12 cellular contexts compared by ENCODE assay signal in genomic region chr7:157654350-157654749, GRCh38.
DNase-seq lines count a peak whose midpoint lies in the region; ATAC-seq and TF ChIP-seq lines count a peak whose summit lies in the region.
"Had no signal": no experiment of that assay in that cellular context is flagged by ENCODE, and none has a peak within 500 bp of the region (broad histone marks: within the 10 kb centered on the region; RNA-seq: fewer than 3 reads in every experiment).

No MANE protein-coding gene starts in this region.

- peaks cover 0 to 4% (median 2%) of the 10 kb centered on the region in 7 donors for H3K9me3 Mint-ChIP-seq in CD14-positive monocyte
- H3K9me3 Mint-ChIP-seq in MCF 10A (ENCODE audit: unreplicated experiment) = no peaks in the 10 kb centered on the region
- H3K9me3 Mint-ChIP-seq: CD8-positive, alpha-beta memory T cell had no signal

- ATAC-seq in left lobe of liver = no peak
- ATAC-seq: HCT116, HepG2 had no signal

- POLR2A ChIA-PET in MCF 10A (lab: Yijun Ruan, JAX) = no interaction called here

- H3K36me3 Mint-ChIP-seq in CD14-positive monocyte = no peaks in the 10 kb centered on the region
- H3K36me3 Mint-ChIP-seq in MCF 10A (ENCODE audit: insufficient read depth, unreplicated experiment) = peaks cover 5% of the 10 kb centered on the region
- H3K36me3 Mint-ChIP-seq: CD8-positive, alpha-beta memory T cell had no signal

- TF ChIP-seq POLR2A in spleen (IDR thresholded peaks at IDR 0.05) = no peak

- H3K27me3 ChIP-seq in BLaER1 = no peaks in the 10 kb centered on the region
- peaks cover 0 to 15% (median 0%) of the 10 kb centered on the region in 7 donors for H3K27me3 ChIP-seq in spleen (replicated peaks in 1 of 7)

- BruUV-seq in MCF 10A (replicated peaks; lab: Mats Ljungman, UMichigan) = no TSS peak

- H3K4me1 ChIP-seq in BLaER1 = peaks cover 69% of the 10 kb centered on the region
- peaks cover 0 to 3% (median 0%) of the 10 kb centered on the region in 6 donors for H3K4me1 ChIP-seq in spleen
- H3K4me1 ChIP-seq: Caco-2 had no signal

- H3K4me3 ChIP-seq in BLaER1 (no peak overlapping the region), spleen (no peak overlapping the region)

- intact Hi-C loops in CD14-positive monocyte (cut with micrococcal nuclease) (no loop called here), spleen (cut with DNase I; ENCODE audit: low total_unique reads) (no loop called here), MCF 10A (cut with micrococcal nuclease) (no loop called here)

- H3K36me3 ChIP-seq in BLaER1 (no peaks in the 10 kb centered on the region), spleen (no peaks in the 10 kb centered on the region)

- WGBS in spleen, 5 donors = 84 to 89% (median 88%) methylated on average over 13 to 14 of the region's 14 CpGs

- H3K27ac ChIP-seq in BLaER1 (peak overlapping the region; percentile 3; the same call in 1 of the 2 replicates), spleen (no peak overlapping the region)

- H3K4me2 ChIP-seq in BLaER1 = peak overlapping the region; percentile 61

- no peak overlapping the region for H3K4me3 Mint-ChIP-seq in CD14-positive monocyte
- no peak overlapping the region for H3K4me3 Mint-ChIP-seq in MCF 10A (ENCODE audit: unreplicated experiment)
- H3K4me3 Mint-ChIP-seq: B cell; CD8-positive, alpha-beta memory T cell had no signal

- no peaks in the 10 kb centered on the region for H3K4me1 Mint-ChIP-seq in CD14-positive monocyte
- H3K4me1 Mint-ChIP-seq in MCF 10A (ENCODE audit: insufficient read depth, unreplicated experiment) = no peaks in the 10 kb centered on the region

- H4K20me1 ChIP-seq in BLaER1 = no peaks in the 10 kb centered on the region

- H3K9ac ChIP-seq in BLaER1 = no peak overlapping the region

- no peak overlapping the region for H3K27ac Mint-ChIP-seq in CD14-positive monocyte
- no peak overlapping the region for H3K27ac Mint-ChIP-seq in MCF 10A (ENCODE audit: low read depth, unreplicated experiment)
- H3K27ac Mint-ChIP-seq: B cell; CD8-positive, alpha-beta memory T cell had no signal

- peak; percentile 20 for DNase-seq in CD14-positive monocyte (ENCODE audit: low spot score)
- DNase-seq in left lobe of liver (ENCODE audit: low spot score) = peak; percentile 28
- DNase-seq in spleen = peak; percentile 59
- no peak for DNase-seq in MCF 10A (ENCODE audit: unreplicated experiment)
- no peak for DNase-seq in medulla oblongata (ENCODE audit: extremely low spot score)
- DNase-seq in HuH-7.5 (ENCODE audit: low spot score) = no peak
- DNase-seq: Caco-2; CD8-positive, alpha-beta memory T cell had no signal

- no peaks in the 10 kb centered on the region for H3K9me3 ChIP-seq in BLaER1
- H3K9me3 ChIP-seq in spleen = no peaks in the 10 kb centered on the region
- H3K9me3 ChIP-seq: Caco-2 had no signal

- H3K27me3 Mint-ChIP-seq in CD14-positive monocyte (ENCODE audit: low read depth in 3 of 3) = peaks cover 0 to 8% (median 0%) of the 10 kb centered on the region in 3 donors
- no peaks in the 10 kb centered on the region for H3K27me3 Mint-ChIP-seq in MCF 10A (ENCODE audit: insufficient read depth, unreplicated experiment)
- H3K27me3 Mint-ChIP-seq: B cell had no signal

- TF ChIP-seq CTCF in CD14-positive monocyte (IDR thresholded peaks at IDR 0.05) = no peak
- TF ChIP-seq CTCF in spleen (IDR thresholded peaks at IDR 0.05 in 8 of 11, conservative IDR thresholded peaks at IDR 0.05 in 3 of 11) = no peak
- TF ChIP-seq CTCF in MCF 10A (IDR thresholded peaks at IDR 0.05; ENCODE audit: unreplicated experiment) = no peak

- CTCF ChIA-PET in MCF 10A (lab: Yijun Ruan, JAX) = no interaction called here

Comparison
In these comparisons a context has a peak if more than half of its experiments do, and no peak if none do; other contexts are left out.
1. DNase-seq: peak in CD14-positive monocyte (single experiment), left lobe of liver (single experiment) and spleen (single experiment); none in MCF 10A (single experiment), medulla oblongata (single experiment) and HuH-7.5 (single experiment).